10 cellular contexts compared by ENCODE assay signal in the genomic region with DNA sequence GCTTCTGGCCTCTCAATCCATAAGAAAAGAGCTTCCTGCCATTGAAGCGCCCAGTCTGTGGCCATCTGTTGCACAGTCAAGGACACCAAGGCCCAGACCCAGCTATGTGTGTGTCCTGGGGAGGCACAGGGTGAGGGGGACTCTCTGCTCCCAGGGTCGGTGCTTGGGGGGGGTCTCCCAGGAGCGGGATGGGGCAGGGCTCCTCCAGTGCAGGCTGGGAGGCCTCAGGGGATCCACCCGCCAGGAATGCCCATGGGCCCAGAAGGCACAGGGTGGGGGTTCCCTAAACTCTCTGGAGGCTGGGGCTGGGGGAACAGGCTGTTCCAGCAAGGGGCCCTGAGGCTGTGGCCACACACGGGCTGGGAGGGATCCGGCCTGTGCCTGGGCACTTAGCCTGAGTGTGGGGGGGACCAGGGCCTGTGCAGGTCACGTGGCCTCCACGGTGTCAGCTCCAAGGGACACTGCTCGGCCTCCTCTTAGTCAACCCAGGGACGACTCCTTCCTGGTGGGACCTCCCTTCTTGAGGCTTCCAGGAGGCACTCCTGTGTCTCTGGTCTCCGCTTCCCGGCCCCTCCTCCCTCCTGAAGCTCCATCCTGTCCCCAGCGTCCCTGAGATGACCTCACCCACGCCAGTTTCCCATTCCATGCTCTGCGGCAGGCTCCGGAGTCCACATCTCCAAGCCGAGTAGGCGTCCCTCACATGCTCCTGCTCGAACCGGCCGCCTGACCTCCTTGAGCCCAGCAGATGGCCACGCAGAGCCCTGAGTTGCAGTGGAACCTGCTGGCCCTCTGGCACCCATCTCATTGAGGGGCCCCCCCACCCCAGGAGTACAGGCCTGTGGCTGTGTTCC. TPM values are rescaled to one million over a fixed set of nuclear protein-coding genes. Genes with fewer than 3 reads are reported as not detected.
DNase-seq lines count a peak whose midpoint lies in the region; ATAC-seq, FAIRE-seq and TF ChIP-seq lines count a peak whose summit lies in the region.
"Had no signal": no experiment of that assay in that cellular context is flagged by ENCODE, and none has a peak within 500 bp of the region (broad histone marks: within the 10 kb centered on the region; RNA-seq: fewer than 3 reads in every experiment).

No MANE protein-coding gene starts in this region.

- peak; percentile 57 to 79 for ATAC-seq in upper lobe of left lung (ENCODE audit: low FRiP score in 2 of 2)
- ATAC-seq: naive thymus-derived CD8-positive, alpha-beta T cell had no signal

- no peaks in the 10 kb centered on the region for H3K4me1 ChIP-seq in keratinocyte (ENCODE audit: control insufficient read depth, extremely low read depth, insufficient read depth, low read length)
- H3K4me1 ChIP-seq in upper lobe of left lung: peaks cover 10 to 19% (median 15%) of the 10 kb centered on the region in 4 donors

- H3K27me3 ChIP-seq in keratinocyte (ENCODE audit: control insufficient read depth, extremely low read depth, insufficient read depth, low read length): peaks cover 5% of the 10 kb centered on the region
- H3K27me3 ChIP-seq in upper lobe of left lung: no peaks in the 10 kb centered on the region

- no peak overlapping the region for H3K27ac ChIP-seq in keratinocyte (ENCODE audit: control insufficient read depth, insufficient read depth, low read length)
- H3K27ac ChIP-seq in upper lobe of left lung: peak overlapping the region; percentile 53 to 81 (median 55)

- no peak for TF ChIP-seq POLR2A in upper lobe of left lung (IDR thresholded peaks at IDR 0.05)

- peak overlapping the region in 1 of 5 experiments; percentile 43 for H3K4me3 Mint-ChIP-seq in brain
- H3K4me3 Mint-ChIP-seq: naive thymus-derived CD8-positive, alpha-beta T cell had no signal

- peak overlapping the region in 2 of 5 experiments; percentile 79 to 92 for H3K27ac Mint-ChIP-seq in brain

- H3K9me3 ChIP-seq in keratinocyte (ENCODE audit: control insufficient read depth, low read depth, low read length) (no peaks in the 10 kb centered on the region), upper lobe of left lung (no peaks in the 10 kb centered on the region)

- H3K4me1 Mint-ChIP-seq in brain: peaks cover 6% of the 10 kb centered on the region
- H3K4me1 Mint-ChIP-seq: naive thymus-derived CD8-positive, alpha-beta T cell had no signal

- no peaks in the 10 kb centered on the region for H3K9me1 ChIP-seq in keratinocyte (ENCODE audit: control insufficient read depth, extremely low read depth, insufficient read depth, low read length)

- H3K9ac ChIP-seq in keratinocyte (ENCODE audit: control insufficient read depth, extremely low read depth, insufficient read depth, low read length): no peak overlapping the region

- H3K36me3 Mint-ChIP-seq in brain: no peaks in the 10 kb centered on the region
- H3K36me3 Mint-ChIP-seq: naive thymus-derived CD8-positive, alpha-beta T cell had no signal

- no peaks in the 10 kb centered on the region for H3K36me3 ChIP-seq in keratinocyte (ENCODE audit: control insufficient read depth in 2 of 2, extremely low read depth in 1 of 2, insufficient read depth in 2 of 2, low read length in 2 of 2)
- no peaks in the 10 kb centered on the region for H3K36me3 ChIP-seq in upper lobe of left lung

- dilution Hi-C loops in keratinocyte (cut with MboI; ENCODE audit: extremely low pct_ligation_motif_present, low sequenced_read_pairs): no loop called here

- H3K4me3 ChIP-seq in keratinocyte (ENCODE audit: control insufficient read depth in 2 of 3, extremely low read depth in 1 of 3, insufficient read depth in 2 of 3, low read depth in 1 of 3, low read length in 3 of 3): no peak overlapping the region
- H3K4me3 ChIP-seq in upper lobe of left lung: no peak overlapping the region

- TF ChIP-seq EP300 in upper lobe of left lung (IDR thresholded peaks at IDR 0.05): no peak

- H3K4me2 ChIP-seq in keratinocyte (ENCODE audit: control insufficient read depth, extremely low read depth, insufficient read depth, low read depth, low read length): no peak overlapping the region

- DNase-seq in NOMO-1 treated with DMSO at 0.1 percent for 48 hours (lab: John Stamatoyannopoulos, UW; ENCODE audit: unreplicated experiment) (peak; percentile 16), NOMO-1 (lab: John Stamatoyannopoulos, UW; ENCODE audit: unreplicated experiment in 2 of 2) (no peak), keratinocyte (ENCODE audit: low read depth, low spot score) (no peak), upper lobe of left lung (peak; percentile 58 to 68), glomerular visceral epithelial cell (ENCODE audit: extremely low spot score) (no peak), ureter (ENCODE audit: low spot score) (no peak)
- no peak for DNase-seq in activated effector memory CD4-positive, alpha-beta T cell treated with anti-CD3 and anti-CD28 coated beads, Interleukin-2, amount 50 U/mL, for 16 hours

- TF ChIP-seq CTCF in brain (conservative IDR thresholded peaks at IDR 0.05) (peak; percentile 53 to 57), keratinocyte (optimal IDR thresholded peaks at IDR 0.05 in 1 of 3, IDR thresholded peaks at IDR 0.05 in 1 of 3, conservative IDR thresholded peaks at IDR 0.05 in 1 of 3; ENCODE audit: extremely low read depth in 1 of 3, insufficient read depth in 2 of 3, low read length in 3 of 3) (peak; percentile 12 to 47 (median 29)), upper lobe of left lung (IDR thresholded peaks at IDR 0.05) (peak in 2 of 6 experiments; percentile 42 to 60)

- no peak overlapping the region for H2AFZ ChIP-seq in keratinocyte (ENCODE audit: control insufficient read depth, low read length)

- no peaks in the 10 kb centered on the region for H3K79me2 ChIP-seq in keratinocyte (ENCODE audit: control insufficient read depth, insufficient read depth, low read length)

- no peak for FAIRE-seq in keratinocyte (lab: Jason Lieb, UNC)

- WGBS in upper lobe of left lung, 2 donors: 75 to 79% methylated on average over 8 to 17 of the region's 22 CpGs

- H3K9me3 Mint-ChIP-seq in brain: peaks cover 0 to 3% (median 0%) of the 10 kb centered on the region in 5 experiments
- H3K9me3 Mint-ChIP-seq: naive thymus-derived CD8-positive, alpha-beta T cell had no signal

- H4K20me1 ChIP-seq in keratinocyte (ENCODE audit: control insufficient read depth, extremely low read depth, insufficient read depth, low read length): no peaks in the 10 kb centered on the region

- H3K27me3 Mint-ChIP-seq in brain: peaks cover 5% of the 10 kb centered on the region

RNA-seq across cellular contexts. Expression of gene BAHCC1, which starts 23.1 kb away (rescaled TPM):
- polyA plus RNA-seq in brain (ENCODE audit: insufficient read depth, low read depth, low replicate concordance) (19.5 TPM), keratinocyte (0.52 to 1.0 TPM (median 0.80 TPM) in 3 replicates)
- 0.74 TPM for polyA plus RNA-seq in keratinocyte (2011; ENCODE audit: low read depth)
- polyA plus RNA-seq in keratinocyte (2011; cell fraction: cytosol; rRNA removed): 0.13 and 0.88 TPM in 2 replicates
- 3.0 and 5.1 TPM in 2 replicates for polyA plus RNA-seq in keratinocyte (2011; cell fraction: nucleus; rRNA removed)
- polyA plus RNA-seq in keratinocyte (2012; ENCODE audit: low replicate concordance): 0.85 and 2.5 TPM in 2 replicates
- polyA minus RNA-seq in keratinocyte: 0.99 to 4.3 TPM (median 1.3 TPM) in 3 replicates
- 0.96 TPM for polyA minus RNA-seq in keratinocyte (2011; cell fraction: cytosol; rRNA and poly(A)+ RNA removed)
- polyA minus RNA-seq in keratinocyte (2011; cell fraction: nucleus; rRNA and poly(A)+ RNA removed): 4.7 and 6.7 TPM in 2 replicates
- total RNA-seq in upper lobe of left lung (10 to 100 TPM in 5 of 6 donors, 1 to 10 TPM in 1; 8.2 to 81.7 (median 21.0) TPM), ureter (23.7 TPM)
- total RNA-seq: activated CD8-positive, alpha-beta memory T cell treated with anti-CD3 and anti-CD28 coated beads for 36 hours; naive thymus-derived CD8-positive, alpha-beta T cell had no signal
- polyA plus RNA-seq: naive thymus-derived CD8-positive, alpha-beta T cell had no signal

Comparison
In these comparisons a context has a peak if more than half of its experiments do, and no peak if none do; other contexts are left out.
1. DNase-seq: peak in NOMO-1 treated with DMSO at 0.1 percent for 48 hours (single experiment) and upper lobe of left lung (2 of 2); none in NOMO-1 (0 of 2), keratinocyte (single experiment), glomerular visceral epithelial cell (single experiment), ureter (single experiment) and activated effector memory CD4-positive, alpha-beta T cell treated with anti-CD3 and anti-CD28 coated beads, Interleukin-2, amount 50 U/mL, for 16 hours (single experiment).